ENCODE assay signal across 18 cellular contexts in the genomic region with DNA sequence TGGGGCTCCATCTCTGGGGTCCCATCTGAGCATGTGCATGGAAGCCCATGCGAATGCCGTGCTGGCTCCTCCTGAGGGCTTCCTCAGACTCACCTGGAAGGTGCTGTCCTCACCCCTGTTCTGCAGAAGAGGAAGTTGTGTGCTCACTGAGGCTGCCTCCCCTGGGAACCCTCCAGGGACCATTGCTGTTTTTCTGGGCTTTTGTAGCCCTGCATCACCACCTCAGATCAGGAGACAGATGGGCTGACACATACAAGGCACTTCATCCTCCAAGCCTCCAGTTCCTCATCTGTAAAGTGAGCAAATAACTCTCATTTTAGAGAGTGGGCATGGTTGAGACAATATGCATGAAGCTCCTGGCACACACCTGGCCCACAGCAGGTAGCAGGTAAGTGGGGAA. TPM values are rescaled to one million over a fixed set of nuclear protein-coding genes. Genes with fewer than 3 reads are reported as not detected.
DNase-seq lines count a peak whose midpoint lies in the region; ATAC-seq and TF ChIP-seq lines count a peak whose summit lies in the region.
"Had no signal": no experiment of that assay in that cellular context is flagged by ENCODE, and none has a peak within 500 bp of the region (broad histone marks: within the 10 kb centered on the region; RNA-seq: fewer than 3 reads in every experiment).

No MANE protein-coding gene starts in this region.

- H3K79me2 ChIP-seq in DOHH2 (ENCODE audit: control insufficient read depth, low read length) = no peaks in the 10 kb centered on the region
- no peaks in the 10 kb centered on the region for H3K79me2 ChIP-seq in osteoblast (ENCODE audit: insufficient read depth, low read length)

- H3K9ac ChIP-seq in BLaER1 = no peak overlapping the region

- H3K27me3 ChIP-seq in BLaER1 (peaks cover 13% of the 10 kb centered on the region), DOHH2 (ENCODE audit: control insufficient read depth, low read length) (peaks cover 3% of the 10 kb centered on the region; the same call in 1 of the 2 replicates), osteoblast (ENCODE audit: insufficient read depth, low read length) (peaks cover 14% of the 10 kb centered on the region)

- H3K4me2 ChIP-seq in BLaER1 = peak overlapping the region; percentile 4; the same call in 1 of the 2 replicates
- H3K4me2 ChIP-seq in DOHH2 (ENCODE audit: low read length) = peak overlapping the region; percentile 32
- no peak overlapping the region for H3K4me2 ChIP-seq in osteoblast (ENCODE audit: insufficient read depth, low read length)

- H3K36me3 ChIP-seq in BLaER1 (no peaks in the 10 kb centered on the region), DOHH2 (ENCODE audit: control insufficient read depth, low read length) (no peaks in the 10 kb centered on the region), osteoblast (ENCODE audit: insufficient read depth, low read length) (no peaks in the 10 kb centered on the region)

- H3F3A ChIP-seq in DOHH2 (ENCODE audit: control insufficient read depth, insufficient read depth) = no peaks in the 10 kb centered on the region

- H3K9me3 ChIP-seq in BLaER1 (no peaks in the 10 kb centered on the region), DOHH2 (ENCODE audit: control insufficient read depth, insufficient read depth, low read length) (no peaks in the 10 kb centered on the region), osteoblast (ENCODE audit: low read depth, low read length) (no peaks in the 10 kb centered on the region)

- TF ChIP-seq CTCF in DOHH2 (IDR thresholded peaks at IDR 0.05; ENCODE audit: low read depth, low read length, poor library complexity, severe bottlenecking) (no peak), osteoblast (IDR thresholded peaks at IDR 0.05; ENCODE audit: extremely low read depth, low read depth, low read length) (no peak)

- ATAC-seq in GM18873 (IDR thresholded peaks at IDR 0.05; ENCODE audit: low FRiP score, unreplicated experiment) = no peak
- ATAC-seq: CD8-positive, alpha-beta T cell; HCT116 had no signal

- H4K20me1 ChIP-seq in BLaER1 = peaks cover 24% of the 10 kb centered on the region; the same call in 1 of the 2 replicates
- H4K20me1 ChIP-seq in DOHH2 (ENCODE audit: control insufficient read depth, insufficient read depth, low read depth, low read length) = no peaks in the 10 kb centered on the region
- no peaks in the 10 kb centered on the region for H4K20me1 ChIP-seq in osteoblast (ENCODE audit: insufficient read depth, low read length)

- peak; percentile 81 for DNase-seq in NCI-H69 (lab: John Stamatoyannopoulos, UW)
- peak; percentile 23 for DNase-seq in osteoblast (ENCODE audit: insufficient read length, low spot score, missing footprints)
- no peak for DNase-seq in NCI-H128 (lab: John Stamatoyannopoulos, UW; ENCODE audit: unreplicated experiment)
- DNase-seq in NCI-H510A treated with DMSO at 0.1 percent for 48 hours (lab: John Stamatoyannopoulos, UW) = no peak
- DNase-seq: ACHN; CD8-positive, alpha-beta T cell; COR-L47; DMS153; DMS79 treated with DMSO at 0.1 percent for 48 hours; GDM1; IMR-90 had no signal

- H2AFZ ChIP-seq in osteoblast (ENCODE audit: low read length) = no peak overlapping the region

- H3K9me2 ChIP-seq in DOHH2 (replicated peaks; ENCODE audit: control insufficient read depth, low read length) = no peaks in the 10 kb centered on the region

- H3K27ac ChIP-seq in BLaER1 (no peak overlapping the region), DOHH2 (ENCODE audit: low read depth, low read length) (no peak overlapping the region), osteoblast (ENCODE audit: low read depth, low read length) (no peak overlapping the region)
- H3K27ac ChIP-seq: C4-2B had no signal

- H3K4me3 ChIP-seq in BLaER1 (no peak overlapping the region), DOHH2 (ENCODE audit: low read length) (no peak overlapping the region), osteoblast (ENCODE audit: insufficient read depth, low read length) (no peak overlapping the region)

- H3K4me1 ChIP-seq in BLaER1 (peaks cover 37% of the 10 kb centered on the region), DOHH2 (ENCODE audit: control insufficient read depth, low read length) (peaks cover 48% of the 10 kb centered on the region), osteoblast (ENCODE audit: insufficient read depth, low read length) (no peaks in the 10 kb centered on the region)

RNA-seq across cellular contexts. Expression of a gene that starts 12.1 kb away (rescaled TPM):
- total RNA-seq in osteoblast = 37.6 and 41.3 TPM in 2 replicates
- total RNA-seq: A172, HT-29 had no signal

Comparison
In these comparisons a context has a peak if more than half of its experiments do, and no peak if none do; other contexts are left out.
1. DNase-seq: peak in NCI-H69 (single experiment) and osteoblast (single experiment); none in NCI-H128 (single experiment) and NCI-H510A treated with DMSO at 0.1 percent for 48 hours (single experiment).